ENCODE assay signal across 9 cellular contexts in genomic region chr17:81241648-81242420, GRCh38. TPM values are rescaled to one million over a fixed set of nuclear protein-coding genes. Genes with fewer than 3 reads are reported as not detected.
A peak's percentile ranks its signal among the peaks of the same experiment; 100 is the strongest.
DNase-seq lines count a peak whose midpoint lies in the region; FAIRE-seq and TF ChIP-seq lines count a peak whose summit lies in the region.
"Had no signal": no experiment of that assay in that cellular context is flagged by ENCODE, and none has a peak within 500 bp of the region (broad histone marks: within the 10 kb centered on the region; RNA-seq: fewer than 3 reads in every experiment).

No MANE protein-coding gene starts in this region.

- no peaks in the 10 kb centered on the region for H3K9me3 Mint-ChIP-seq in osteocyte (ENCODE audit: unreplicated experiment)

- dilution Hi-C loops in endothelial cell of umbilical vein (cut with MboI; ENCODE audit: extremely low pct_ligation_motif_present, low sequenced_read_pairs) = no loop called here

- peaks cover 0 to 7% of the 10 kb centered on the region in 2 experiments for H3K36me3 ChIP-seq in endothelial cell of umbilical vein (ENCODE audit: control insufficient read depth in 2 of 2, extremely low read depth in 1 of 2, insufficient read depth in 2 of 2, low read length in 2 of 2)

- H3K9me1 ChIP-seq in endothelial cell of umbilical vein (replicated peaks; ENCODE audit: control insufficient read depth, extremely low read depth, insufficient read depth, low read length) = no peaks in the 10 kb centered on the region

- no peak overlapping the region for H3K9ac ChIP-seq in endothelial cell of umbilical vein (replicated peaks; ENCODE audit: extremely low read depth, insufficient read depth, low read length)

- H3K27me3 ChIP-seq in endothelial cell of umbilical vein (ENCODE audit: control insufficient read depth in 2 of 2, insufficient read depth in 2 of 2, low read length in 2 of 2) = no peaks in the 10 kb centered on the region

- no peaks in the 10 kb centered on the region for H4K20me1 ChIP-seq in endothelial cell of umbilical vein (replicated peaks; ENCODE audit: control insufficient read depth, extremely low read depth, insufficient read depth, low read length)

- POLR2A ChIA-PET in endothelial cell of umbilical vein (lab: Charles Lee) = no interaction called here

- peak; percentile 69 for FAIRE-seq in endothelial cell of umbilical vein (lab: Jason Lieb, UNC)
- FAIRE-seq: islet of Langerhans had no signal

- H3K4me1 ChIP-seq in endothelial cell of umbilical vein (ENCODE audit: control insufficient read depth, extremely low read depth, insufficient read depth, low read length) = peaks cover 6% of the 10 kb centered on the region

- DNase-seq in SIG-M5 treated with dmso at 0.1 percent for 504 hours (lab: John Stamatoyannopoulos, UW; ENCODE audit: unreplicated experiment) (peak; percentile 28), SIG-M5 (lab: John Stamatoyannopoulos, UW) (no peak), NCI-H2196 (lab: John Stamatoyannopoulos, UW; ENCODE audit: unreplicated experiment) (peak; percentile 69), endothelial cell of umbilical vein (ENCODE audit: low read depth, low spot score) (peak; percentile 49), osteocyte (ENCODE audit: extremely low spot score, unreplicated experiment) (no peak), cortex of kidney (lab: John Stamatoyannopoulos, UW) (no peak), NCI-H1092 treated with DMSO at 0.1 percent for 48 hours (lab: John Stamatoyannopoulos, UW) (no peak)
- DNase-seq in activated CD8-positive, alpha-beta memory T cell treated with anti-CD3 and anti-CD28 coated beads, Interleukin-2, amount 50 U/mL, for 48 hours = peak; percentile 91

- no peak for TF ChIP-seq POLR2A in endothelial cell of umbilical vein (IDR thresholded peaks at IDR 0.05; ENCODE audit: low read depth, low read length)

- H3K4me3 Mint-ChIP-seq in osteocyte (ENCODE audit: unreplicated experiment) = peak overlapping the region; percentile 26

- no peak overlapping the region for H3K27ac Mint-ChIP-seq in osteocyte (ENCODE audit: unreplicated experiment)

- no peaks in the 10 kb centered on the region for H3K9me3 ChIP-seq in endothelial cell of umbilical vein (replicated peaks; ENCODE audit: control insufficient read depth, insufficient read depth, low read length)

- H3K4me1 Mint-ChIP-seq in osteocyte (ENCODE audit: unreplicated experiment) = peaks cover 26% of the 10 kb centered on the region

- no peak overlapping the region for H3K4me2 ChIP-seq in endothelial cell of umbilical vein (ENCODE audit: insufficient read depth, low read length)

- H3K4me3 ChIP-seq in endothelial cell of umbilical vein (replicated peaks in 1 of 3; ENCODE audit: insufficient read depth in 1 of 3, low read depth in 1 of 3, low read length in 3 of 3) = no peak overlapping the region

- CTCF ChIA-PET in endothelial cell of umbilical vein (lab: Charles Lee) = interaction anchor here (1.0 to 1.3 kb wide), 2 partner anchors 99 to 100 kb away, joined by 3 to 5 read pairs; no protein-coding TSS in a partner anchor

- H3K27me3 Mint-ChIP-seq in osteocyte (ENCODE audit: unreplicated experiment) = no peaks in the 10 kb centered on the region

- no peak overlapping the region for H2AFZ ChIP-seq in endothelial cell of umbilical vein (ENCODE audit: low read depth, low read length)

- TF ChIP-seq CTCF in endothelial cell of umbilical vein (IDR thresholded peaks at IDR 0.05; ENCODE audit: extremely low read depth in 1 of 2, insufficient read depth in 1 of 2, low read depth in 1 of 2, low read length in 2 of 2) = peak; percentile 84 to 93
- TF ChIP-seq CTCF in osteocyte (IDR thresholded peaks at IDR 0.05) = peak; percentile 78

- H3K79me2 ChIP-seq in endothelial cell of umbilical vein (ENCODE audit: control insufficient read depth, insufficient read depth, low read length) = peaks cover 20% of the 10 kb centered on the region

- H3K27ac ChIP-seq in endothelial cell of umbilical vein (ENCODE audit: insufficient read depth, low read depth, low read length) = no peak overlapping the region

- intact Hi-C loops in endothelial cell of umbilical vein (cut with micrococcal nuclease) = loop anchor here (1.0 kb wide), 2 partner anchors 100 to 141 kb away; no protein-coding TSS in a partner anchor

- BruUV-seq in endothelial cell of umbilical vein (replicated peaks; lab: Mats Ljungman, UMichigan) = no TSS peak

- peaks cover 3% of the 10 kb centered on the region for H3K36me3 Mint-ChIP-seq in osteocyte (ENCODE audit: unreplicated experiment)

TF ChIP-seq in endothelial cell of umbilical vein, 7 proteins besides CTCF, POLR2A, EP300 and RAD21:
- TF ChIP-seq POLR2AphosphoS5 (IDR thresholded peaks at IDR 0.05; ENCODE audit: insufficient read depth, low read depth, low read length) = peak; percentile 19
- TF ChIP-seq GATA2 (IDR thresholded peaks at IDR 0.05; ENCODE audit: insufficient read depth, insufficient read length, low read depth, low read length) = no peak

RNA-seq across cellular contexts. Expression of gene NDUFAF8, which starts 2.7 kb away (rescaled TPM):
- total RNA-seq in endothelial cell of umbilical vein (61.5 and 69.9 TPM in 2 replicates), osteocyte (38.9 and 42.4 TPM in 2 replicates)
- polyA plus RNA-seq in endothelial cell of umbilical vein = 76.2 and 83.9 TPM in 2 replicates
- polyA plus RNA-seq in endothelial cell of umbilical vein (2011; cell fraction: cytosol; rRNA removed) = 97.2 and 110 TPM in 2 replicates
- 44.8 and 47.9 TPM in 2 replicates for polyA plus RNA-seq in endothelial cell of umbilical vein (2011; cell fraction: nucleus; rRNA removed)
- 183 and 208 TPM in 2 replicates for polyA plus RNA-seq in endothelial cell of umbilical vein (2012)
- 22.1 and 22.2 TPM in 2 replicates for polyA minus RNA-seq in endothelial cell of umbilical vein
- polyA minus RNA-seq in endothelial cell of umbilical vein (2011; cell fraction: cytosol; rRNA and poly(A)+ RNA removed) = 15.4 TPM
- 11.9 and 14.0 TPM in 2 replicates for polyA minus RNA-seq in endothelial cell of umbilical vein (2011; cell fraction: nucleus; rRNA and poly(A)+ RNA removed)

RNA-seq across cellular contexts. Expression of gene TEPSIN, which starts 3.0 kb away (rescaled TPM):
- total RNA-seq in endothelial cell of umbilical vein (35.6 and 41.6 TPM in 2 replicates), osteocyte (39.2 and 42.3 TPM in 2 replicates)
- 45.3 and 55.4 TPM in 2 replicates for polyA plus RNA-seq in endothelial cell of umbilical vein
- polyA plus RNA-seq in endothelial cell of umbilical vein (2011; cell fraction: cytosol; rRNA removed) = 8.2 and 15.1 TPM in 2 replicates
- 250 and 277 TPM in 2 replicates for polyA plus RNA-seq in endothelial cell of umbilical vein (2011; cell fraction: nucleus; rRNA removed)
- polyA plus RNA-seq in endothelial cell of umbilical vein (2012) = 18.2 and 22.0 TPM in 2 replicates
- polyA minus RNA-seq in endothelial cell of umbilical vein = 11.5 and 19.2 TPM in 2 replicates
- polyA minus RNA-seq in endothelial cell of umbilical vein (2011; cell fraction: cytosol; rRNA and poly(A)+ RNA removed) = 11.1 TPM
- polyA minus RNA-seq in endothelial cell of umbilical vein (2011; cell fraction: nucleus; rRNA and poly(A)+ RNA removed) = 35.3 and 58.2 TPM in 2 replicates

RNA-seq across cellular contexts. Expression of gene CEP131, which starts 19.1 kb away (rescaled TPM):
- total RNA-seq in endothelial cell of umbilical vein (17.9 and 19.7 TPM in 2 replicates), osteocyte (12.2 and 13.8 TPM in 2 replicates)
- polyA plus RNA-seq in endothelial cell of umbilical vein = 5.1 and 5.3 TPM in 2 replicates
- 3.7 and 5.3 TPM in 2 replicates for polyA plus RNA-seq in endothelial cell of umbilical vein (2011; cell fraction: cytosol; rRNA removed)
- 36.6 and 43.5 TPM in 2 replicates for polyA plus RNA-seq in endothelial cell of umbilical vein (2011; cell fraction: nucleus; rRNA removed)
- 7.4 and 10.7 TPM in 2 replicates for polyA plus RNA-seq in endothelial cell of umbilical vein (2012)
- polyA minus RNA-seq in endothelial cell of umbilical vein = 3.0 and 3.1 TPM in 2 replicates
- 5.9 TPM for polyA minus RNA-seq in endothelial cell of umbilical vein (2011; cell fraction: cytosol; rRNA and poly(A)+ RNA removed)
- 5.3 and 12.5 TPM in 2 replicates for polyA minus RNA-seq in endothelial cell of umbilical vein (2011; cell fraction: nucleus; rRNA and poly(A)+ RNA removed)

RNA-seq across cellular contexts. Expression of gene SLC38A10, which starts 53.3 kb away (rescaled TPM):
- total RNA-seq in endothelial cell of umbilical vein = 109 and 113 TPM in 2 replicates
- polyA plus RNA-seq in endothelial cell of umbilical vein = 72.7 and 100 TPM in 2 replicates
- 50.5 and 59.4 TPM in 2 replicates for polyA plus RNA-seq in endothelial cell of umbilical vein (2011; cell fraction: cytosol; rRNA removed)
- polyA plus RNA-seq in endothelial cell of umbilical vein (2011; cell fraction: nucleus; rRNA removed) = 74.5 and 86.9 TPM in 2 replicates
- polyA plus RNA-seq in endothelial cell of umbilical vein (2012) = 50.5 and 59.2 TPM in 2 replicates
- 78.2 and 115 TPM in 2 replicates for polyA minus RNA-seq in endothelial cell of umbilical vein
- polyA minus RNA-seq in endothelial cell of umbilical vein (2011; cell fraction: cytosol; rRNA and poly(A)+ RNA removed) = 58.9 TPM
- polyA minus RNA-seq in endothelial cell of umbilical vein (2011; cell fraction: nucleus; rRNA and poly(A)+ RNA removed) = 42.9 and 57.6 TPM in 2 replicates
- total RNA-seq in osteocyte = 120 TPM in 2 replicates

Comparison
In these comparisons a context has a peak if more than half of its experiments do, and no peak if none do; other contexts are left out.
1. DNase-seq: peak in SIG-M5 treated with dmso at 0.1 percent for 504 hours (single experiment), NCI-H2196 (single experiment), activated CD8-positive, alpha-beta memory T cell treated with anti-CD3 and anti-CD28 coated beads, Interleukin-2, amount 50 U/mL, for 48 hours (single experiment) and endothelial cell of umbilical vein (single experiment); none in SIG-M5 (single experiment), osteocyte (single experiment), cortex of kidney (single experiment) and NCI-H1092 treated with DMSO at 0.1 percent for 48 hours (single experiment).